Comparison of ENCODE assay signal across 1 cellular context in genomic region chr10:65234261-65234660, GRCh38.
TF ChIP-seq lines count a peak whose summit lies in the region.

No MANE protein-coding gene starts in this region.

TF ChIP-seq in H1, 55 proteins besides CTCF, POLR2A, EP300 and RAD21 (continued from another document):
- TF ChIP-seq YY1 (IDR thresholded peaks at IDR 0.05; ENCODE audit: low read depth, low read length) (no peak), RBBP5 (IDR thresholded peaks at IDR 0.05; ENCODE audit: borderline replicate concordance, low read depth, low read length) (no peak), BCL11A (IDR thresholded peaks at IDR 0.05; ENCODE audit: low read depth in 2 of 2, low read length in 2 of 2) (no peak), BRCA1 (IDR thresholded peaks at IDR 0.05; ENCODE audit: low read depth, low read length) (no peak), GABPA (IDR thresholded peaks at IDR 0.05; ENCODE audit: borderline replicate concordance, insufficient read depth, low read length) (no peak), FOSL1 (IDR thresholded peaks at IDR 0.05; ENCODE audit: insufficient read depth, low read depth, low read length) (no peak)
